ENCODE assay signal across 17 cellular contexts in genomic region chr1:93022580-93022979, GRCh38. TPM values are rescaled to one million over a fixed set of nuclear protein-coding genes. Genes with fewer than 3 reads are reported as not detected.
DNase-seq lines count a peak whose midpoint lies in the region; ATAC-seq, FAIRE-seq and TF ChIP-seq lines count a peak whose summit lies in the region.
"Had no signal": no experiment of that assay in that cellular context is flagged by ENCODE, and none has a peak within 500 bp of the region (broad histone marks: within the 10 kb centered on the region; RNA-seq: fewer than 3 reads in every experiment).

No MANE protein-coding gene starts in this region.

- H3K27ac ChIP-seq in BLaER1 (no peak overlapping the region), Karpas-422 (ENCODE audit: low read length) (peak overlapping the region; percentile 97), PC-3 (ENCODE audit: low read length) (peak overlapping the region; percentile 51)
- H3K27ac ChIP-seq: C4-2B, GM23248, HL-60 had no signal

- CTCF ChIA-PET in PC-3 (lab: Charles Lee), result interaction anchor here (0.9 kb wide), 1 partner anchor 40 kb away, joined by 3 read pairs; no protein-coding TSS in a partner anchor

- H3K9me2 ChIP-seq in Karpas-422 (replicated peaks; ENCODE audit: insufficient read depth, low read length), result no peaks in the 10 kb centered on the region
- no peaks in the 10 kb centered on the region for H3K9me2 ChIP-seq in PC-3 (replicated peaks; ENCODE audit: low read length)

- H3K4me1 Mint-ChIP-seq in memory B cell, result peaks cover 3% of the 10 kb centered on the region
- peaks cover 0 to 2% of the 10 kb centered on the region in 2 donors for H3K4me1 Mint-ChIP-seq in natural killer cell treated with Interleukin-12 subunit alpha and Interleukin-12 subunit beta and Interleukin-15 and Interleukin-18, amount 100 ng/mL, for 72 hours (ENCODE audit: low read depth in 2 of 2)

- no peak for FAIRE-seq in urothelium cell line (lab: Jason Lieb, UNC)
- FAIRE-seq: D721Med, H54 had no signal

- peaks cover 5% of the 10 kb centered on the region for H3K27me3 Mint-ChIP-seq in memory B cell
- H3K27me3 Mint-ChIP-seq in natural killer cell treated with Interleukin-12 subunit alpha and Interleukin-12 subunit beta and Interleukin-15 and Interleukin-18, amount 100 ng/mL, for 72 hours, result peaks cover 19% of the 10 kb centered on the region in 2 donors
- H3K27me3 Mint-ChIP-seq: CD4-positive, alpha-beta T cell had no signal

- peak; percentile 96 for ATAC-seq in PC-3
- ATAC-seq in memory B cell (ENCODE audit: low read depth), result no peak
- ATAC-seq in natural killer cell treated with Interleukin-12 subunit alpha and Interleukin-12 subunit beta and Interleukin-15 and Interleukin-18, amount 100 ng/mL, for 72 hours, result no peak
- ATAC-seq in GM21619 (IDR thresholded peaks at IDR 0.05; ENCODE audit: unreplicated experiment), result no peak

- H3K9me3 Mint-ChIP-seq in memory B cell, result no peaks in the 10 kb centered on the region
- H3K9me3 Mint-ChIP-seq in natural killer cell treated with Interleukin-12 subunit alpha and Interleukin-12 subunit beta and Interleukin-15 and Interleukin-18, amount 100 ng/mL, for 72 hours, result no peaks in the 10 kb centered on the region
- H3K9me3 Mint-ChIP-seq: CD4-positive, alpha-beta T cell had no signal

- H3F3A ChIP-seq in PC-3 (ENCODE audit: low read length, unreplicated experiment), result no peaks in the 10 kb centered on the region

- POLR2A ChIA-PET in PC-3 (lab: Charles Lee; ENCODE audit: unreplicated experiment), result no interaction called here

- DNase-seq in Karpas-422 (no peak), PC-3 (peak; percentile 70), memory B cell (ENCODE audit: low spot score in 2 of 2) (no peak), urothelium cell line (ENCODE audit: low spot score) (no peak)
- no peak for DNase-seq in natural killer cell treated with Interleukin-12 subunit alpha and Interleukin-12 subunit beta and Interleukin-15 and Interleukin-18, amount 100 ng/mL, for 72 hours (ENCODE audit: low spot score)
- DNase-seq: BE2C; Caco-2; CD4-positive, alpha-beta T cell; GF-D8; GM23248; HCEC 1CT had no signal

- intact Hi-C loops in PC-3 (cut with micrococcal nuclease), result loop anchor here (5.0 kb wide), 1 partner anchor 55 kb away; the partner anchor contains the start of gene MTF2

- peak overlapping the region; percentile 22 for H3K4me3 Mint-ChIP-seq in memory B cell
- H3K4me3 Mint-ChIP-seq in natural killer cell treated with Interleukin-12 subunit alpha and Interleukin-12 subunit beta and Interleukin-15 and Interleukin-18, amount 100 ng/mL, for 72 hours, result no peak overlapping the region
- H3K4me3 Mint-ChIP-seq: CD4-positive, alpha-beta T cell had no signal

- H3K4me1 ChIP-seq in BLaER1 (peaks cover 19% of the 10 kb centered on the region), Karpas-422 (ENCODE audit: low read length) (peaks cover 62% of the 10 kb centered on the region), PC-3 (ENCODE audit: insufficient read depth, low read length) (peaks cover 14% of the 10 kb centered on the region)
- H3K4me1 ChIP-seq: BE2C, Caco-2 had no signal

- no peaks in the 10 kb centered on the region for H3K36me3 Mint-ChIP-seq in memory B cell
- H3K36me3 Mint-ChIP-seq in natural killer cell treated with Interleukin-12 subunit alpha and Interleukin-12 subunit beta and Interleukin-15 and Interleukin-18, amount 100 ng/mL, for 72 hours, result no peaks in the 10 kb centered on the region

- TF ChIP-seq CTCF in PC-3 (conservative IDR thresholded peaks at IDR 0.05; ENCODE audit: low read depth, low read length), result no peak

- peak overlapping the region; percentile 86 for H2AFZ ChIP-seq in Karpas-422 (ENCODE audit: low read length)
- H2AFZ ChIP-seq in PC-3 (ENCODE audit: low read length), result 0 out of 2 replicates have a peak overlapping the region, but pooled peaks have one; percentile 35
- H2AFZ ChIP-seq: GM23248 had no signal

- H3K4me3 ChIP-seq in BLaER1, result no peak overlapping the region
- peak overlapping the region; percentile 47; the same call in 1 of the 2 replicates for H3K4me3 ChIP-seq in Karpas-422 (ENCODE audit: low read length)
- no peak overlapping the region for H3K4me3 ChIP-seq in PC-3 (ENCODE audit: low read length)
- H3K4me3 ChIP-seq: GM23248 had no signal

- no peaks in the 10 kb centered on the region for H4K20me1 ChIP-seq in BLaER1
- no peaks in the 10 kb centered on the region for H4K20me1 ChIP-seq in Karpas-422 (ENCODE audit: insufficient read depth, low read depth, low read length)
- no peaks in the 10 kb centered on the region for H4K20me1 ChIP-seq in PC-3 (ENCODE audit: low read length)

- H3K9ac ChIP-seq in BLaER1 (no peak overlapping the region), Karpas-422 (ENCODE audit: low read length) (peak overlapping the region; percentile 45), PC-3 (ENCODE audit: low read length) (no peak overlapping the region)
- H3K9ac ChIP-seq: GM23248 had no signal

- H3K4me2 ChIP-seq in BLaER1 (0 out of 2 replicates have a peak overlapping the region, but pooled peaks have one; percentile 4), Karpas-422 (ENCODE audit: low read depth, low read length, poor library complexity, severe bottlenecking) (peak overlapping the region; percentile 71), PC-3 (ENCODE audit: low read length) (peak overlapping the region; percentile 53)

- H3K27me3 ChIP-seq in BLaER1 (no peaks in the 10 kb centered on the region), Karpas-422 (ENCODE audit: low read length) (no peaks in the 10 kb centered on the region), PC-3 (ENCODE audit: low read length) (no peaks in the 10 kb centered on the region)
- H3K27me3 ChIP-seq: BE2C had no signal

- H3K79me2 ChIP-seq in Karpas-422 (ENCODE audit: low read length) (no peaks in the 10 kb centered on the region), PC-3 (ENCODE audit: low read length) (no peaks in the 10 kb centered on the region)

- no peak overlapping the region for H3K27ac Mint-ChIP-seq in memory B cell
- H3K27ac Mint-ChIP-seq in natural killer cell treated with Interleukin-12 subunit alpha and Interleukin-12 subunit beta and Interleukin-15 and Interleukin-18, amount 100 ng/mL, for 72 hours, result no peak overlapping the region
- H3K27ac Mint-ChIP-seq: CD4-positive, alpha-beta T cell had no signal

- H3K36me3 ChIP-seq in BLaER1, result no peaks in the 10 kb centered on the region
- H3K36me3 ChIP-seq in Karpas-422 (ENCODE audit: insufficient read depth, low read length), result no peaks in the 10 kb centered on the region
- H3K36me3 ChIP-seq in PC-3 (ENCODE audit: low read depth, low read length), result no peaks in the 10 kb centered on the region
- H3K36me3 ChIP-seq: BE2C had no signal

- no TSS peak for BruUV-seq in PC-3 (replicated peaks; lab: Mats Ljungman, UMichigan)

- H3K9me3 ChIP-seq in BLaER1 (0 out of 2 replicates have a peak, but pooled peaks cover 2% of the 10 kb centered on the region), Karpas-422 (ENCODE audit: low read length) (no peaks in the 10 kb centered on the region), PC-3 (ENCODE audit: low read length) (no peaks in the 10 kb centered on the region)
- H3K9me3 ChIP-seq: BE2C, Caco-2 had no signal

RNA-seq across cellular contexts. Expression of gene MTF2, which starts 56.5 kb away (rescaled TPM):
- total RNA-seq in Karpas-422 (2014; rRNA removed; shearing (Covaris generic); ENCODE audit: low replicate concordance), result 34.6 and 36.3 TPM in 2 replicates
- total RNA-seq in PC-3 (2014; rRNA removed), result 15.3 and 25.3 TPM in 2 replicates
- total RNA-seq in natural killer cell treated with Interleukin-12 subunit alpha and Interleukin-12 subunit beta and Interleukin-15 and Interleukin-18, amount 100 ng/mL, for 72 hours, result 10 to 100 TPM; 45.1 to 63.6 TPM

Comparison
In these comparisons a context has a peak if more than half of its experiments do, and no peak if none do; other contexts are left out.
1. H3K4me2 ChIP-seq: peak in every context shown above with its lines; median percentile 71 in Karpas-422; 53 in PC-3; 4 in BLaER1.